2 cellular contexts compared by ENCODE assay signal in genomic region chr20:60869032-60869550, GRCh38.
TF ChIP-seq lines count a peak whose summit lies in the region.

No MANE protein-coding gene starts in this region.

TF ChIP-seq in GM23338, 12 proteins besides CTCF, POLR2A, EP300 and RAD21:
- TF ChIP-seq ETS1 (IDR thresholded peaks at IDR 0.05) (no peak), ZNF462 (CRISPR knock-in tag; IDR thresholded peaks at IDR 0.05) (no peak), CREB1 (CRISPR knock-in tag; IDR thresholded peaks at IDR 0.05; ENCODE audit: low read depth) (no peak), EZH2 (IDR thresholded peaks at IDR 0.05; ENCODE audit: low read depth, unreplicated experiment) (no peak), JUNB (IDR thresholded peaks at IDR 0.05; ENCODE audit: unreplicated experiment) (no peak), NANOG (IDR thresholded peaks at IDR 0.05; ENCODE audit: borderline replicate concordance) (no peak), POLR2AphosphoS5 (IDR thresholded peaks at IDR 0.05; ENCODE audit: low read depth) (no peak), STAT1 (IDR thresholded peaks at IDR 0.05; ENCODE audit: unreplicated experiment) (no peak), ZNF331 (CRISPR knock-in tag; IDR thresholded peaks at IDR 0.05; ENCODE audit: low read depth) (no peak), EZH2phosphoT487 (IDR thresholded peaks at IDR 0.05; ENCODE audit: unreplicated experiment) (no peak), REST (IDR thresholded peaks at IDR 0.05; ENCODE audit: unreplicated experiment) (no peak), ZNF114 (CRISPR knock-in tag; IDR thresholded peaks at IDR 0.05) (no peak)

TF ChIP-seq in H1, 55 proteins besides CTCF, POLR2A, EP300 and RAD21:
- TF ChIP-seq TEAD4 (IDR thresholded peaks at IDR 0.05; ENCODE audit: low read depth, low read length) (no peak), BACH1 (IDR thresholded peaks at IDR 0.05; ENCODE audit: low read length) (no peak)
